In genomic region chr9:32251539-32251938, GRCh38 we compare ENCODE assay signal across 8 cellular contexts.
A peak's percentile ranks its signal among the peaks of the same experiment; 100 is the strongest.
DNase-seq lines count a peak whose midpoint lies in the region; ATAC-seq and TF ChIP-seq lines count a peak whose summit lies in the region.

No MANE protein-coding gene starts in this region.

- H3K36me3 Mint-ChIP-seq in activated CD8-positive, alpha-beta T cell treated with anti-CD3 and anti-CD28 coated beads for 36 hours (ENCODE audit: low read depth): no peaks in the 10 kb centered on the region

- peak; percentile 46 for DNase-seq in DMS153 treated with DMSO at 0.1 percent for 48 hours (lab: John Stamatoyannopoulos, UW; ENCODE audit: unreplicated experiment)
- peak; percentile 60 for DNase-seq in NCI-H460 (ENCODE audit: extremely low read depth, low read depth)
- DNase-seq in activated CD8-positive, alpha-beta T cell treated with anti-CD3 and anti-CD28 coated beads for 36 hours: peak; percentile 49
- peak; percentile 2 for DNase-seq in glomerular endothelial cell (ENCODE audit: extremely low read depth, low read depth, low spot score)
- DNase-seq in retina: peak; percentile 78

- TF ChIP-seq CTCF in activated CD8-positive, alpha-beta T cell treated with anti-CD3 and anti-CD28 coated beads for 36 hours (IDR thresholded peaks at IDR 0.05): peak; percentile 60

- no peak overlapping the region for H3K27ac Mint-ChIP-seq in activated CD8-positive, alpha-beta T cell treated with anti-CD3 and anti-CD28 coated beads for 36 hours

- H3K27me3 Mint-ChIP-seq in activated CD8-positive, alpha-beta T cell treated with anti-CD3 and anti-CD28 coated beads for 36 hours: peaks cover 3% of the 10 kb centered on the region

- ATAC-seq in GM19372 (IDR thresholded peaks at IDR 0.05; ENCODE audit: low read depth, unreplicated experiment) (peak; percentile 92), HG03439 (IDR thresholded peaks at IDR 0.05; ENCODE audit: unreplicated experiment) (peak; percentile 93), esophagus mucosa (no peak)
- ATAC-seq in activated CD8-positive, alpha-beta T cell treated with anti-CD3 and anti-CD28 coated beads for 36 hours: no peak

- intact Hi-C loops in activated CD8-positive, alpha-beta T cell treated with anti-CD3 and anti-CD28 coated beads for 36 hours (cut with micrococcal nuclease): loop anchor here (10.0 kb wide), 1 partner anchor 107 kb away; no protein-coding TSS in a partner anchor

- H3K4me3 Mint-ChIP-seq in activated CD8-positive, alpha-beta T cell treated with anti-CD3 and anti-CD28 coated beads for 36 hours: no peak overlapping the region

- POLR2A ChIA-PET in activated CD8-positive, alpha-beta T cell treated with anti-CD3 and anti-CD28 coated beads for 36 hours (lab: Charles Lee): no interaction called here

- peaks cover 1% of the 10 kb centered on the region for H3K9me3 Mint-ChIP-seq in activated CD8-positive, alpha-beta T cell treated with anti-CD3 and anti-CD28 coated beads for 36 hours

- CTCF ChIA-PET in activated CD8-positive, alpha-beta T cell treated with anti-CD3 and anti-CD28 coated beads for 36 hours (lab: Charles Lee): interaction anchor here (0.8 to 1.9 kb wide), 3 partner anchors 33 to 1132 kb away, joined by 4 to 5 read pairs (median 4); no protein-coding TSS in a partner anchor

- H3K4me1 Mint-ChIP-seq in activated CD8-positive, alpha-beta T cell treated with anti-CD3 and anti-CD28 coated beads for 36 hours (ENCODE audit: low read depth): no peaks in the 10 kb centered on the region

Comparison
In these comparisons a context has a peak if more than half of its experiments do, and no peak if none do; other contexts are left out.
1. DNase-seq: peak in every context shown above with its lines; median percentile 78 in retina; 60 in NCI-H460; 49 in activated CD8-positive, alpha-beta T cell treated with anti-CD3 and anti-CD28 coated beads for 36 hours; 46 in DMS153 treated with DMSO at 0.1 percent for 48 hours; 2 in glomerular endothelial cell.
2. ATAC-seq: peak in GM19372 (single experiment) and HG03439 (single experiment); none in activated CD8-positive, alpha-beta T cell treated with anti-CD3 and anti-CD28 coated beads for 36 hours (single experiment) and esophagus mucosa (single experiment).